In genomic region chr2:26076001-26076587, GRCh38 we compare ENCODE assay signal across 14 cellular contexts. TPM values are rescaled to one million over a fixed set of nuclear protein-coding genes. Genes with fewer than 3 reads are reported as not detected.
DNase-seq lines count a peak whose midpoint lies in the region; ATAC-seq and TF ChIP-seq lines count a peak whose summit lies in the region.
"Had no signal": no experiment of that assay in that cellular context is flagged by ENCODE, and none has a peak within 500 bp of the region (broad histone marks: within the 10 kb centered on the region; RNA-seq: fewer than 3 reads in every experiment).

No MANE protein-coding gene starts in this region.

- H3K4me1 ChIP-seq in PC-9 (replicated peaks; ENCODE audit: insufficient read depth) = peaks cover 22% of the 10 kb centered on the region

- H3K4me3 ChIP-seq in PC-9 = no peak overlapping the region

- H3K36me3 ChIP-seq in PC-9 (ENCODE audit: low read depth) = peaks cover 17% of the 10 kb centered on the region

- intact Hi-C loops in PC-9 (cut with micrococcal nuclease; ENCODE audit: unreplicated experiment) = no loop called here

- H3K4me2 ChIP-seq in PC-9 = peak overlapping the region; percentile 47

- peaks cover 98% of the 10 kb centered on the region for H3K79me2 ChIP-seq in PC-9 (ENCODE audit: low read depth)

- CTCF ChIA-PET in PC-9 (lab: Charles Lee) = interaction anchor here (0.6 kb wide), 1 partner anchor 65 kb away, joined by 4 read pairs; no protein-coding TSS in a partner anchor

- ATAC-seq in left lobe of liver = peak; percentile 38
- no peak for ATAC-seq in GM18511 (IDR thresholded peaks at IDR 0.05; ENCODE audit: unreplicated experiment)
- ATAC-seq: left colon had no signal

- no peak for TF ChIP-seq CTCF in 22Rv1 (IDR thresholded peaks at IDR 0.05)
- no peak for TF ChIP-seq CTCF in PC-9 (conservative IDR thresholded peaks at IDR 0.05)

- peaks cover 72% of the 10 kb centered on the region for H3F3A ChIP-seq in PC-9 (ENCODE audit: insufficient read depth, low read depth)

- peaks cover 44% of the 10 kb centered on the region for H4K20me1 ChIP-seq in PC-9 (ENCODE audit: insufficient read depth)

- POLR2A ChIA-PET in PC-9 (lab: Charles Lee; ENCODE audit: unreplicated experiment) = interaction anchor here (0.5 kb wide), 1 partner anchor 69 kb away, joined by 29 read pairs; no protein-coding TSS in a partner anchor

- 0 out of 2 replicates have a peak, but pooled peaks cover 5% of the 10 kb centered on the region for H3K9me3 ChIP-seq in PC-9 (ENCODE audit: insufficient read depth, low read depth)

- peak overlapping the region; percentile 82 for H3K27ac ChIP-seq in 22Rv1
- H3K27ac ChIP-seq in PC-9 = peak overlapping the region; percentile 35

- H3K27me3 ChIP-seq in PC-9 (ENCODE audit: insufficient read depth, low read depth) = no peaks in the 10 kb centered on the region

- H3K9me2 ChIP-seq in PC-9 (ENCODE audit: insufficient read depth) = no peaks in the 10 kb centered on the region

- DNase-seq in D341Med (ENCODE audit: low spot score) = peak; percentile 37
- peak in 1 of 2 experiments; percentile 71 for DNase-seq in PC-9
- no peak for DNase-seq in left lobe of liver (ENCODE audit: low spot score)
- no peak for DNase-seq in DMS153 treated with DMSO at 0.1 percent for 48 hours (lab: John Stamatoyannopoulos, UW; ENCODE audit: unreplicated experiment)
- no peak for DNase-seq in activated effector memory CD4-positive, alpha-beta T cell treated with anti-CD3 and anti-CD28 coated beads, Interleukin-2, amount 50 U/mL, for 16 hours
- no peak for DNase-seq in NOMO-1 (lab: John Stamatoyannopoulos, UW; ENCODE audit: unreplicated experiment in 2 of 2)
- DNase-seq: activated CD4-positive, alpha-beta memory T cell treated with anti-CD3 and anti-CD28 coated beads for 36 hours; activated T-cell treated with anti-CD3 and anti-CD28 coated beads, Interleukin-2, amount 50 U/mL, for 48 hours; DMS79; foreskin fibroblast; left colon; substantia nigra had no signal

- no TSS peak for BruUV-seq in PC-9 (replicated peaks; lab: Mats Ljungman, UMichigan)

- no peak overlapping the region for H2AFZ ChIP-seq in PC-9

RNA-seq across cellular contexts. Expression of gene RAB10, which starts 42.2 kb away (rescaled TPM):
- 150 and 171 TPM in 2 replicates for total RNA-seq in PC-9 (2021)
- 49.6 TPM for total RNA-seq in left lobe of liver
